22 cellular contexts compared by ENCODE assay signal in the genomic region with DNA sequence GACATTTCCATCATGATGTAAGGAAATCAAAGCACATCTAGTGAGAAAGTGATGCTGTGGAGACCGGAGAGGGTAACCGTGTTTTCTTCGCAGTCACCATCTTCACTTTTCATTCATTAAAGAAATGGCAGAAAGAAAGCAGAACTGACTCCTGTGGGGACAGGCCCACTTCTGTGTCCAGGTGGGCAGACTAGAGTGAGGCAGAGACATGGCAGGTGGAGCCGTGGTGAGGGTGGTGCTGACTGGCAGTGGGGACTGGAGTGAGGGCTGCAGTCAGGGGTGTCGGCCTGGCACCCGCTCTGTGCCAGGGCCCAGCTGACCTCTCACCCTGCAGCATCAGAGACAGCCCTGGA.
DNase-seq lines count a peak whose midpoint lies in the region; ATAC-seq and TF ChIP-seq lines count a peak whose summit lies in the region.
"Had no signal": no experiment of that assay in that cellular context is flagged by ENCODE, and none has a peak within 500 bp of the region (broad histone marks: within the 10 kb centered on the region; RNA-seq: fewer than 3 reads in every experiment).

No MANE protein-coding gene starts in this region.

- ATAC-seq in stimulated activated memory B cell treated with anti-CD40 and anti-IgM and Interleukin-4, amounts not matched to agents 10 μg/mL and 1 μg/mL and 100 μg/mL, for 72 hours, result peak; percentile 7
- ATAC-seq: A549 had no signal

- H3K9me3 ChIP-seq in stomach, result no peaks in the 10 kb centered on the region
- H3K9me3 ChIP-seq: A549, BE2C, HAP-1 had no signal

- H3K36me3 Mint-ChIP-seq in activated naive CD4-positive, alpha-beta T cell treated with anti-CD3 and anti-CD28 coated beads, Interleukin-2, amount 50 U/mL, for 24 hours, result no peaks in the 10 kb centered on the region
- H3K36me3 Mint-ChIP-seq in neural crest cell (ENCODE audit: low read depth), result no peaks in the 10 kb centered on the region
- H3K36me3 Mint-ChIP-seq in stimulated activated memory B cell treated with anti-CD40 and anti-IgM and Interleukin-4, amounts not matched to agents 10 μg/mL and 1 μg/mL and 100 μg/mL, for 72 hours, result no peaks in the 10 kb centered on the region
- H3K36me3 Mint-ChIP-seq: CD14-positive monocyte; CD8-positive, alpha-beta memory T cell had no signal

- no peak for TF ChIP-seq POLR2A in stomach (IDR thresholded peaks at IDR 0.05)

- WGBS in stomach, 5 donors, result 82 to 87% (median 86%) methylated on average over 6 of the region's 6 CpGs

- H3K27me3 ChIP-seq in stomach, result peaks cover 0 to 45% (median 26%) of the 10 kb centered on the region in 3 donors
- H3K27me3 ChIP-seq: BE2C had no signal

- no peak for TF ChIP-seq EP300 in stomach (IDR thresholded peaks at IDR 0.05)

- H3K4me1 Mint-ChIP-seq in activated naive CD4-positive, alpha-beta T cell treated with anti-CD3 and anti-CD28 coated beads, Interleukin-2, amount 50 U/mL, for 24 hours, result peaks cover 9% of the 10 kb centered on the region
- H3K4me1 Mint-ChIP-seq in neural crest cell, result peaks cover 22% of the 10 kb centered on the region
- peaks cover 32% of the 10 kb centered on the region for H3K4me1 Mint-ChIP-seq in stimulated activated memory B cell treated with anti-CD40 and anti-IgM and Interleukin-4, amounts not matched to agents 10 μg/mL and 1 μg/mL and 100 μg/mL, for 72 hours

- H3K27ac Mint-ChIP-seq in activated naive CD4-positive, alpha-beta T cell treated with anti-CD3 and anti-CD28 coated beads, Interleukin-2, amount 50 U/mL, for 24 hours, result peak overlapping the region; percentile 41
- H3K27ac Mint-ChIP-seq in neural crest cell (ENCODE audit: unreplicated experiment), result no peak overlapping the region
- H3K27ac Mint-ChIP-seq in stimulated activated memory B cell treated with anti-CD40 and anti-IgM and Interleukin-4, amounts not matched to agents 10 μg/mL and 1 μg/mL and 100 μg/mL, for 72 hours, result no peak overlapping the region
- H3K27ac Mint-ChIP-seq: CD14-positive monocyte; CD4-positive, alpha-beta T cell; CD8-positive, alpha-beta memory T cell had no signal

- H3K36me3 ChIP-seq in stomach, result no peaks in the 10 kb centered on the region
- H3K36me3 ChIP-seq: BE2C; BLaER1 treated with 17β-estradiol and CSF1 and Interleukin-3, amounts not matched to agents 10 nM and 100 nM; HAP-1 had no signal

- no peak overlapping the region for H3K4me3 Mint-ChIP-seq in activated naive CD4-positive, alpha-beta T cell treated with anti-CD3 and anti-CD28 coated beads, Interleukin-2, amount 50 U/mL, for 24 hours
- peak overlapping the region; percentile 23 for H3K4me3 Mint-ChIP-seq in neural crest cell
- no peak overlapping the region for H3K4me3 Mint-ChIP-seq in stimulated activated memory B cell treated with anti-CD40 and anti-IgM and Interleukin-4, amounts not matched to agents 10 μg/mL and 1 μg/mL and 100 μg/mL, for 72 hours
- H3K4me3 Mint-ChIP-seq: CD14-positive monocyte; CD4-positive, alpha-beta T cell; CD8-positive, alpha-beta memory T cell had no signal

- H3K9me3 Mint-ChIP-seq in activated naive CD4-positive, alpha-beta T cell treated with anti-CD3 and anti-CD28 coated beads, Interleukin-2, amount 50 U/mL, for 24 hours, result no peaks in the 10 kb centered on the region
- H3K9me3 Mint-ChIP-seq in neural crest cell, result no peaks in the 10 kb centered on the region
- H3K9me3 Mint-ChIP-seq in stimulated activated memory B cell treated with anti-CD40 and anti-IgM and Interleukin-4, amounts not matched to agents 10 μg/mL and 1 μg/mL and 100 μg/mL, for 72 hours, result no peaks in the 10 kb centered on the region
- H3K9me3 Mint-ChIP-seq: CD4-positive, alpha-beta T cell; CD8-positive, alpha-beta memory T cell had no signal

- no peak for DNase-seq in activated naive CD4-positive, alpha-beta T cell treated with Interleukin-2 at 50 U/mL for 16 hours
- no peak for DNase-seq in neural crest cell (ENCODE audit: low read depth, low spot score)
- no peak for DNase-seq in stomach
- no peak for DNase-seq in activated T-cell treated with anti-CD3 and anti-CD28 coated beads, Interleukin-2, amount 50 U/mL, for 1 hour
- DNase-seq in NCI-H187 treated with DMSO at 0.1 percent for 48 hours (lab: John Stamatoyannopoulos, UW), result no peak
- DNase-seq: 8988T; ACHN; AML-193; CD4-positive, alpha-beta T cell; DMS 273 treated with DMSO at 0.1 percent for 48 hours; DMS79; EL; GDM1; GOT3 had no signal

- intact Hi-C loops in stomach (cut with DNase I; ENCODE audit: low total_unique reads), result no loop called here

- H3K27ac ChIP-seq in stomach, result no peak overlapping the region
- H3K27ac ChIP-seq: A549; BLaER1 treated with 17β-estradiol and CSF1 and Interleukin-3, amounts not matched to agents 10 nM and 100 nM had no signal

- no peak overlapping the region for H3K4me3 ChIP-seq in stomach
- H3K4me3 ChIP-seq: A549; BLaER1 treated with 17β-estradiol and CSF1 and Interleukin-3, amounts not matched to agents 10 nM and 100 nM; HAP-1 had no signal

- no peak for TF ChIP-seq CTCF in neural crest cell (conservative IDR thresholded peaks at IDR 0.05)
- TF ChIP-seq CTCF in stomach (IDR thresholded peaks at IDR 0.05), result no peak

- H3K27me3 Mint-ChIP-seq in activated naive CD4-positive, alpha-beta T cell treated with anti-CD3 and anti-CD28 coated beads, Interleukin-2, amount 50 U/mL, for 24 hours, result peaks cover 1% of the 10 kb centered on the region
- H3K27me3 Mint-ChIP-seq in neural crest cell (ENCODE audit: low read depth), result peaks cover 11% of the 10 kb centered on the region
- peaks cover 16% of the 10 kb centered on the region for H3K27me3 Mint-ChIP-seq in stimulated activated memory B cell treated with anti-CD40 and anti-IgM and Interleukin-4, amounts not matched to agents 10 μg/mL and 1 μg/mL and 100 μg/mL, for 72 hours

- H3K4me1 ChIP-seq in stomach, result peaks cover 26 to 44% (median 36%) of the 10 kb centered on the region in 4 donors
